8 cellular contexts compared by ENCODE assay signal in the genomic region with DNA sequence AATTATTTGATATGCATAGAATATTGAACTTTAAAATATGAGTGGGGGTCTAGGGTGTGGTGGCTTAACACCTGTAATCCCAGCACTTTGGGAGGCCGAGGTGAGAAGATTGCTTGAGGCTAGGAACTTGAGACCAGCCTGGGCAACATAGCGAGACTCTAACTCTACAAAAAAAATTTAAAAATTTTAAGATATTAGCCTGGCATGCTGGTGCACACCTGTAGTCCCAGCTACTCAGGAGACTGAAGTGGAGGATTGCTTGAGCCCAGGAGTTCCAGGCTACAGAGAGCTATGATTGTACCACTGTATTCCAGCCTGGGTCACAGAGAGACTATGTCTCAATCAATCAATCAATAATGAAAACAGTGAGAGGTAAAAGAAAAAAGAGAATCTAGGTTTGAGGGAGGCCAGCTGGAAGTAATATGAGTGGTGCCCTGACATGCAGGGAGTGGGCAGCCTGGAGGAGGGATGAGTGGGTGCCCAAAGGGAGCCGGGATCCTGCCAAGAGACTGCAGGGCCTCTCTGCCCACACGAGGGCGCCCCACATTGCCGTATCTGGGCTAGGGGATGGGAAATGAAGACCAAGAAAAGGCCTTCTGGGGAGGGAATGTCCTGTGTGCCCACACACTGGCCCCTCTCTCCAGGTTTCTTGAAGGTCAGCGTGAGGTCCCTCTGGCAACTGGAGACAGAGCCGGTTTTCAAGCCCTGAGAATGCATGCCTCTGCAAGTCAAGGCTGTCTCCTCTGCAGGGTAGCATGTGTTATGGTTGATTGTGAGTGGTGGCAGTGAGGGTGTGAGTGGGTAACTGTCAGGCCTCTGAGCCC.
DNase-seq lines count a peak whose midpoint lies in the region; ATAC-seq and TF ChIP-seq lines count a peak whose summit lies in the region.

No MANE protein-coding gene starts in this region.

- H3K4me1 ChIP-seq in lower lobe of right lung, result no peaks in the 10 kb centered on the region

- H3K27ac ChIP-seq in dorsolateral prefrontal cortex, result no peak overlapping the region
- H3K27ac ChIP-seq in lower lobe of right lung, result no peak overlapping the region

- intact Hi-C loops in dorsolateral prefrontal cortex (cut with DNase I) (loop anchor here (1.0 to 10.0 kb wide), 6 partner anchors 73 to 417 kb away; partner anchors contain the start of genes CTTNBP2NL (in 1 of the 2) and SLC16A1 (in 1 of the 2)), lower lobe of right lung (cut with DNase I) (no loop called here)

- ATAC-seq in HG02642 (IDR thresholded peaks at IDR 0.05; ENCODE audit: poor library complexity, unreplicated experiment), result peak; percentile 71
- ATAC-seq in lower lobe of right lung, result peak; percentile 89 to 91
- ATAC-seq in HG02973 (IDR thresholded peaks at IDR 0.05; ENCODE audit: unreplicated experiment), result no peak

- H3K4me3 ChIP-seq in dorsolateral prefrontal cortex (no peak overlapping the region), lower lobe of right lung (no peak overlapping the region)

- no peaks in the 10 kb centered on the region for H3K27me3 ChIP-seq in dorsolateral prefrontal cortex
- peaks cover 6% of the 10 kb centered on the region for H3K27me3 ChIP-seq in lower lobe of right lung (ENCODE audit: low read depth)

- peak; percentile 16 for DNase-seq in DMS79 (lab: John Stamatoyannopoulos, UW)
- peak; percentile 38 for DNase-seq in NCI-H460 (ENCODE audit: extremely low read depth, low read depth)
- DNase-seq in activated CD4-positive, alpha-beta T cell treated with anti-CD3 and anti-CD28 coated beads, Interleukin-2, amount 50 U/mL, for 24 hours (ENCODE audit: low read depth in 1 of 2, low spot score in 1 of 2), result peak; percentile 28 to 48
- peak; percentile 63 to 85 (median 78) for DNase-seq in dorsolateral prefrontal cortex
- peak; percentile 80 for DNase-seq in lower lobe of right lung
- peak; percentile 27 for DNase-seq in stimulated activated CD8-positive, alpha-beta memory T cell treated with anti-CD3 and anti-CD28 coated beads, Interleukin-12 subunit alpha, Interleukin-12 subunit beta, amount 100 ng/mL, for 1 hour (ENCODE audit: low read depth)

- H3K9me3 ChIP-seq in lower lobe of right lung, result no peaks in the 10 kb centered on the region

- H3K36me3 ChIP-seq in lower lobe of right lung, result no peaks in the 10 kb centered on the region

- TF ChIP-seq CTCF in dorsolateral prefrontal cortex (IDR thresholded peaks at IDR 0.05 in 54 of 56, conservative IDR thresholded peaks at IDR 0.05 in 2 of 56; ENCODE audit: low read depth in 1 of 56, partially characterized antibody in 56 of 56) (peak; percentile 39 to 90 (median 81)), lower lobe of right lung (IDR thresholded peaks at IDR 0.05) (peak; percentile 88)

Comparison
In these comparisons a context has a peak if more than half of its experiments do, and no peak if none do; other contexts are left out.
1. DNase-seq: peak in every context shown above with its lines; median percentile 80 in lower lobe of right lung; 78 in dorsolateral prefrontal cortex; 38 in NCI-H460; 38 in activated CD4-positive, alpha-beta T cell treated with anti-CD3 and anti-CD28 coated beads, Interleukin-2, amount 50 U/mL, for 24 hours; 27 in stimulated activated CD8-positive, alpha-beta memory T cell treated with anti-CD3 and anti-CD28 coated beads, Interleukin-12 subunit alpha, Interleukin-12 subunit beta, amount 100 ng/mL, for 1 hour; 16 in DMS79.